Comparison of ENCODE assay signal across 18 cellular contexts in the genomic region with DNA sequence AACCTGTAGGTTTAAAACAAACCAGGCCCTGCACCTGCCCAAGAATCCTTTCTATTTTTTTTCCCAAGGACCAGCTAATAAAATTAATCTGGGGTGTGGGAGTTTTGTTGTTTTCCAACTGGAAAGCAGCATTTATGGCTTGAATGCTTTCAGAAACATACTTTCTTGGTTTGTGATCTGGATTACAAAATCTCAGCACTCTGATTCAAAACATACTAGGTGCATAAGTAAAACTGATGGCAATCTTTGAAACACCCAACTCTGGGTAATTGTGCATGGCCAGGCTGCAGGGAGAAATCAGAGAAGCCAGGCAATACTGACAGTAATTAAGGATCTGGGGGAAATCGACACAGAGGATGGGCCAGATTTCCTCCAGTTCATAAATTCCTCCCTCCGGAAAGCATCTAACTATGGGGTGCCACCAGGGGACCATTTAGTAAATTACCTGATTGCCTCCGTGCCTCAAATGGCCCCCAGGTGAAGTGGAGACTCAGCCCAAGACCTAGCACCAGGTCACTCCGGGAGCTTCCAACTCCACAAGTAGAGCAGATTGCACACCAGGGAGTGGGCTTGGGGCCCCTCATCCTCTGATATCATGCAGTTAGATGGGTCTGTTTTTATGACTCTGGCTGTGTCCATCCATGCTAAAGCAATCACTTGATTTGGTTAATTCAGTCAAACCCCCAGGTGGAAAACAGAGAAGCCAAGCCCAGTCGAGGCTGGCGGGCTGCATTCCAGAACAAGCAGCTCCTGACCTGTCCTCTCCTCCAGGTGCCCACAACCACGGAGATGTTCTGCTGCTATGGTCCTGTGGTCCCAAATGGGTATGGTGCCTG. TPM values are rescaled to one million over a fixed set of nuclear protein-coding genes. Genes with fewer than 3 reads are reported as not detected.
DNase-seq lines count a peak whose midpoint lies in the region; TF ChIP-seq lines count a peak whose summit lies in the region.
"Had no signal": no experiment of that assay in that cellular context is flagged by ENCODE, and none has a peak within 500 bp of the region (broad histone marks: within the 10 kb centered on the region; RNA-seq: fewer than 3 reads in every experiment).

No MANE protein-coding gene starts in this region.

- no peaks in the 10 kb centered on the region for H4K20me1 ChIP-seq in smooth muscle cell (ENCODE audit: low read depth)

- no peak overlapping the region for H3K4me2 ChIP-seq in smooth muscle cell

- peaks cover 1 to 9% (median 8%) of the 10 kb centered on the region in 8 donors for H3K9me3 Mint-ChIP-seq in CD4-positive, alpha-beta memory T cell

- CTCF ChIA-PET in CD4-positive, alpha-beta memory T cell (lab: Charles Lee; ENCODE audit: partially characterized antibody): no interaction called here

- TF ChIP-seq CTCF in BE2C (IDR thresholded peaks at IDR 0.05; ENCODE audit: low read depth, low read length) (no peak), esophagus muscularis mucosa (IDR thresholded peaks at IDR 0.05) (no peak), smooth muscle cell (IDR thresholded peaks at IDR 0.05; ENCODE audit: borderline replicate concordance, insufficient read depth, poor library complexity, severe bottlenecking) (no peak)

- intact Hi-C loops in esophagus muscularis mucosa (cut with DNase I): no loop called here
- intact Hi-C loops in CD4-positive, alpha-beta memory T cell (cut with micrococcal nuclease): no loop called here

- no peak overlapping the region for H3K4me3 Mint-ChIP-seq in CD4-positive, alpha-beta memory T cell
- H3K4me3 Mint-ChIP-seq: CD4-positive, alpha-beta T cell had no signal

- H3K27me3 ChIP-seq in BE2C (no peaks in the 10 kb centered on the region), esophagus muscularis mucosa (peaks cover 0 to 9% (median 0%) of the 10 kb centered on the region in 4 donors), smooth muscle cell (ENCODE audit: low read depth) (peaks cover 9% of the 10 kb centered on the region)
- H3K27me3 ChIP-seq in CD4-positive, alpha-beta memory T cell (ENCODE audit: insufficient read depth, low read length): no peaks in the 10 kb centered on the region

- no peaks in the 10 kb centered on the region for H3F3A ChIP-seq in smooth muscle cell (ENCODE audit: low read depth)

- H3K9ac ChIP-seq in SK-N-MC (ENCODE audit: insufficient read length) (no peak overlapping the region), smooth muscle cell (ENCODE audit: low read depth) (no peak overlapping the region)

- peaks cover 0 to 7% of the 10 kb centered on the region in 2 donors for H3K27me3 Mint-ChIP-seq in CD4-positive, alpha-beta memory T cell

- H3K4me1 Mint-ChIP-seq in CD4-positive, alpha-beta memory T cell: no peaks in the 10 kb centered on the region

- TF ChIP-seq POLR2A in esophagus muscularis mucosa (IDR thresholded peaks at IDR 0.05; ENCODE audit: low read depth): no peak

- H3K9me3 ChIP-seq in BE2C (no peaks in the 10 kb centered on the region), SK-N-MC (ENCODE audit: low read depth, low read length) (no peaks in the 10 kb centered on the region), esophagus muscularis mucosa (peaks cover 0 to 9% (median 5%) of the 10 kb centered on the region in 4 donors), smooth muscle cell (replicated peaks; ENCODE audit: low read depth) (no peaks in the 10 kb centered on the region)
- H3K9me3 ChIP-seq in CD4-positive, alpha-beta memory T cell (ENCODE audit: control insufficient read depth in 1 of 2, low read length in 2 of 2): no peaks in the 10 kb centered on the region

- no peaks in the 10 kb centered on the region for H3K79me2 ChIP-seq in smooth muscle cell (ENCODE audit: low read depth)

- no peak overlapping the region for H3K27ac Mint-ChIP-seq in CD4-positive, alpha-beta memory T cell
- H3K27ac Mint-ChIP-seq: CD4-positive, alpha-beta T cell had no signal

- H3K4me3 ChIP-seq in BE2C (ENCODE audit: low read depth, low read length): no peak overlapping the region
- H3K4me3 ChIP-seq in SK-N-MC: no peak overlapping the region
- H3K4me3 ChIP-seq in esophagus muscularis mucosa: no peak overlapping the region
- H3K4me3 ChIP-seq in CD4-positive, alpha-beta memory T cell (ENCODE audit: low read length in 2 of 2): no peak overlapping the region
- H3K4me3 ChIP-seq in smooth muscle cell: no peak overlapping the region
- H3K4me3 ChIP-seq: GM12878 had no signal

- 80% methylated on average over 7 of the region's 7 CpGs for WGBS in esophagus muscularis mucosa
- WGBS in smooth muscle cell (ENCODE audit: low lambda C conversion rate): 82% methylated on average over 7 of the region's 7 CpGs

- POLR2A ChIA-PET in CD4-positive, alpha-beta memory T cell (lab: Charles Lee; ENCODE audit: partially characterized antibody): no interaction called here

- no peak overlapping the region for H2AFZ ChIP-seq in smooth muscle cell (ENCODE audit: low read depth)

- H3K36me3 ChIP-seq in BE2C (no peaks in the 10 kb centered on the region), SK-N-MC (ENCODE audit: insufficient read depth, low read length) (no peaks in the 10 kb centered on the region), esophagus muscularis mucosa (no peaks in the 10 kb centered on the region), smooth muscle cell (ENCODE audit: low read depth) (no peaks in the 10 kb centered on the region)
- no peaks in the 10 kb centered on the region for H3K36me3 ChIP-seq in CD4-positive, alpha-beta memory T cell (ENCODE audit: insufficient read depth, low read length)

- peak; percentile 53 for DNase-seq in BE2C
- peak; percentile 1 for DNase-seq in GM03348 (ENCODE audit: low spot score)
- no peak for DNase-seq in SK-N-MC (ENCODE audit: low read depth, low spot score)
- DNase-seq in esophagus muscularis mucosa (ENCODE audit: extremely low spot score): peak; percentile 90
- no peak for DNase-seq in HuH-7.5 (ENCODE audit: low spot score)
- DNase-seq in RKO (ENCODE audit: low spot score): no peak
- no peak for DNase-seq in CD4-positive, alpha-beta memory T cell
- DNase-seq in smooth muscle cell (lab: John Stamatoyannopoulos, UW; ENCODE audit: unreplicated experiment): no peak
- DNase-seq: ACHN; CD4-positive, alpha-beta T cell; GF-D8; HCEC 1CT; KG1 had no signal

- no peaks in the 10 kb centered on the region for H3K36me3 Mint-ChIP-seq in CD4-positive, alpha-beta memory T cell

- H3K4me1 ChIP-seq in BE2C (peaks cover 24% of the 10 kb centered on the region), esophagus muscularis mucosa (no peaks in the 10 kb centered on the region), smooth muscle cell (ENCODE audit: low read depth) (no peaks in the 10 kb centered on the region)
- no peaks in the 10 kb centered on the region for H3K4me1 ChIP-seq in CD4-positive, alpha-beta memory T cell (ENCODE audit: insufficient read depth, low read length)

- H3K27ac ChIP-seq in SK-N-MC: 0 out of 2 replicates have a peak overlapping the region, but pooled peaks have one; percentile 19
- H3K27ac ChIP-seq in esophagus muscularis mucosa (replicated peaks in 1 of 4): no peak overlapping the region
- H3K27ac ChIP-seq in CD4-positive, alpha-beta memory T cell (ENCODE audit: low read depth, low read length): no peak overlapping the region
- H3K27ac ChIP-seq in smooth muscle cell (ENCODE audit: low read depth): no peak overlapping the region
- H3K27ac ChIP-seq: C4-2B had no signal

- no peak for TF ChIP-seq EP300 in esophagus muscularis mucosa (IDR thresholded peaks at IDR 0.05)

RNA-seq across cellular contexts. Expression of gene C10orf53, which starts 15.2 kb away (rescaled TPM):
- polyA plus RNA-seq in BE2C (2012; ENCODE audit: insufficient read depth, insufficient read length, low read depth): not detected
- total RNA-seq in esophagus muscularis mucosa (not detected), smooth muscle cell (not detected in 2 replicates)
- not detected for total RNA-seq in CD4-positive, alpha-beta memory T cell
- polyA plus RNA-seq in CD4-positive, alpha-beta memory T cell: not detected
- not detected in 2 replicates for polyA plus RNA-seq in smooth muscle cell
- total RNA-seq: CD4-positive, alpha-beta T cell; GM12878; H4; HepG2 had no signal
- polyA plus RNA-seq: BJ, GM12878, HepG2 had no signal

RNA-seq across cellular contexts. Expression of gene CHAT, which starts 50.4 kb away (rescaled TPM):
- polyA plus RNA-seq in BE2C (2012; ENCODE audit: insufficient read depth, insufficient read length, low read depth): 0.62 TPM
- total RNA-seq in esophagus muscularis mucosa (under 1 TPM in 1 of 4 donors, not detected in 3; 0.17 TPM), smooth muscle cell (not detected in 2 replicates)
- total RNA-seq in CD4-positive, alpha-beta memory T cell: not detected
- polyA plus RNA-seq in CD4-positive, alpha-beta memory T cell: not detected
- polyA plus RNA-seq in smooth muscle cell: not detected in 2 replicates
- total RNA-seq: CD4-positive, alpha-beta T cell; GM12878; H4; HepG2 had no signal
- polyA plus RNA-seq: BJ, GM12878, HepG2 had no signal

RNA-seq across cellular contexts. Expression of gene SLC18A3, which starts 54.1 kb away (rescaled TPM):
- 16.5 TPM for polyA plus RNA-seq in BE2C (2012; ENCODE audit: insufficient read depth, insufficient read length, low read depth)
- 1 to 10 TPM in 2 of 4 donors, under 1 TPM in 2; 0.42 to 1.7 (median 0.81) TPM for total RNA-seq in esophagus muscularis mucosa
- not detected for total RNA-seq in CD4-positive, alpha-beta memory T cell
- polyA plus RNA-seq in CD4-positive, alpha-beta memory T cell: not detected
- not detected in 2 replicates for total RNA-seq in smooth muscle cell
- 0.46 TPM in 1 of 2 replicates, not detected in the other for polyA plus RNA-seq in smooth muscle cell
- total RNA-seq: CD4-positive, alpha-beta T cell; GM12878; H4; HepG2 had no signal
- polyA plus RNA-seq: BJ, GM12878, HepG2 had no signal

Comparison
In these comparisons a context has a peak if more than half of its experiments do, and no peak if none do; other contexts are left out.
1. DNase-seq: peak in BE2C (single experiment), GM03348 (single experiment) and esophagus muscularis mucosa (single experiment); none in SK-N-MC (single experiment), HuH-7.5 (single experiment), RKO (single experiment), CD4-positive, alpha-beta memory T cell (0 of 5) and smooth muscle cell (single experiment).